Comparison of ENCODE assay signal across 1 cellular context in genomic region chr12:54329756-54330155, GRCh38.
TF ChIP-seq lines count a peak whose summit lies in the region.

No MANE protein-coding gene starts in this region.

TF ChIP-seq in endothelial cell of umbilical vein, 7 proteins besides CTCF, POLR2A, EP300 and RAD21:
- TF ChIP-seq, protein P1, sequence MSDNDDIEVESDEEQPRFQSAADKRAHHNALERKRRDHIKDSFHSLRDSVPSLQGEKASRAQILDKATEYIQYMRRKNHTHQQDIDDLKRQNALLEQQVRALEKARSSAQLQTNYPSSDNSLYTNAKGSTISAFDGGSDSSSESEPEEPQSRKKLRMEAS (IDR thresholded peaks at IDR 0.05; ENCODE audit: insufficient read depth, insufficient read length), result no peak
- no peak for TF ChIP-seq GATA2 (IDR thresholded peaks at IDR 0.05; ENCODE audit: insufficient read depth, insufficient read length, low read depth, low read length)
- TF ChIP-seq MYC (IDR thresholded peaks at IDR 0.05; ENCODE audit: low read depth, low read length), result no peak
- TF ChIP-seq EZH2 (IDR thresholded peaks at IDR 0.05; ENCODE audit: borderline replicate concordance, low read depth, low read length, severe bottlenecking), result no peak
- no peak for TF ChIP-seq POLR2AphosphoS5 (IDR thresholded peaks at IDR 0.05; ENCODE audit: insufficient read depth, low read depth, low read length)
- TF ChIP-seq JUN (IDR thresholded peaks at IDR 0.05; ENCODE audit: borderline replicate concordance, insufficient read depth, insufficient read length, low read depth), result no peak
- no peak for TF ChIP-seq FOS (IDR thresholded peaks at IDR 0.05; ENCODE audit: borderline replicate concordance, insufficient read depth, low read length)
